Comparison of ENCODE assay signal across 1 cellular context in genomic region chr9:134335490-134336173, GRCh38.
TF ChIP-seq lines count a peak whose summit lies in the region.

No MANE protein-coding gene starts in this region.

TF ChIP-seq in HepG2, 621 proteins besides CTCF, POLR2A, EP300 and RAD21 (continued from another document and continues in another):
- TF ChIP-seq ZNF687 (CRISPR knock-in tag; IDR thresholded peaks at IDR 0.05), result peak; percentile 79
- no peak for TF ChIP-seq SMAD1 (CRISPR knock-in tag; IDR thresholded peaks at IDR 0.05; ENCODE audit: borderline replicate concordance, low read depth)
- peak; percentile 90; the same call in 1 of the 2 replicates for TF ChIP-seq ESRRA (CRISPR knock-in tag; IDR thresholded peaks at IDR 0.05; ENCODE audit: low read depth)
- TF ChIP-seq SMAD3 (CRISPR knock-in tag; IDR thresholded peaks at IDR 0.05), result no peak
- TF ChIP-seq ZNF75D (CRISPR knock-in tag; IDR thresholded peaks at IDR 0.05; ENCODE audit: borderline replicate concordance), result no peak
- no peak for TF ChIP-seq HDAC1 (CRISPR knock-in tag; IDR thresholded peaks at IDR 0.05)
- TF ChIP-seq HOXA3 (CRISPR knock-in tag; IDR thresholded peaks at IDR 0.05), result peak; percentile 62; the same call in 1 of the 2 replicates
- TF ChIP-seq MED13 (CRISPR knock-in tag; IDR thresholded peaks at IDR 0.05), result no peak
- TF ChIP-seq DMAP1 (CRISPR knock-in tag; IDR thresholded peaks at IDR 0.05), result no peak
- no peak for TF ChIP-seq PHF21A (CRISPR knock-in tag; IDR thresholded peaks at IDR 0.05)
- TF ChIP-seq ZNF235 (CRISPR knock-in tag; IDR thresholded peaks at IDR 0.05; ENCODE audit: borderline replicate concordance), result no peak
- no peak for TF ChIP-seq ZNF605 (CRISPR knock-in tag; IDR thresholded peaks at IDR 0.05)
- no peak for TF ChIP-seq ZXDC (CRISPR knock-in tag; IDR thresholded peaks at IDR 0.05)
- TF ChIP-seq ZFP37 (CRISPR knock-in tag; IDR thresholded peaks at IDR 0.05; ENCODE audit: borderline replicate concordance), result no peak
- TF ChIP-seq ZNF652 (CRISPR knock-in tag; IDR thresholded peaks at IDR 0.05; ENCODE audit: borderline replicate concordance, low read depth), result no peak; the same call in 1 of the 2 replicates
- TF ChIP-seq ZSCAN5A (CRISPR knock-in tag; IDR thresholded peaks at IDR 0.05; ENCODE audit: borderline replicate concordance), result no peak
- no peak for TF ChIP-seq ZNF232 (CRISPR knock-in tag; IDR thresholded peaks at IDR 0.05; ENCODE audit: borderline replicate concordance)
- no peak for TF ChIP-seq RFX3 (CRISPR knock-in tag; IDR thresholded peaks at IDR 0.05)
- peak; percentile 95 for TF ChIP-seq HNF4A (CRISPR knock-in tag; IDR thresholded peaks at IDR 0.05)
- TF ChIP-seq ZNF460 (CRISPR knock-in tag; IDR thresholded peaks at IDR 0.05; ENCODE audit: borderline replicate concordance), result no peak
- TF ChIP-seq NR0B2 (CRISPR knock-in tag; IDR thresholded peaks at IDR 0.05), result no peak
- no peak for TF ChIP-seq IRX3 (CRISPR knock-in tag; IDR thresholded peaks at IDR 0.05; ENCODE audit: borderline replicate concordance, low read depth)
- TF ChIP-seq ZBTB1 (CRISPR knock-in tag; IDR thresholded peaks at IDR 0.05; ENCODE audit: borderline replicate concordance), result no peak
- 0 out of 2 replicates have a peak, but pooled peaks have one; percentile 40 for TF ChIP-seq AKAP8 (CRISPR knock-in tag; IDR thresholded peaks at IDR 0.05)
- TF ChIP-seq ZBTB33 (CRISPR knock-in tag; IDR thresholded peaks at IDR 0.05), result peak; percentile 71
- TF ChIP-seq RXRB (CRISPR knock-in tag; IDR thresholded peaks at IDR 0.05; ENCODE audit: borderline replicate concordance), result no peak
- TF ChIP-seq AFF4 (CRISPR knock-in tag; IDR thresholded peaks at IDR 0.05), result no peak
- no peak for TF ChIP-seq ZNF720 (CRISPR knock-in tag; IDR thresholded peaks at IDR 0.05)
- TF ChIP-seq RAD51 (IDR thresholded peaks at IDR 0.05; ENCODE audit: borderline replicate concordance), result no peak
- no peak for TF ChIP-seq SOX6 (IDR thresholded peaks at IDR 0.05)
- peak; percentile 54 for TF ChIP-seq SOX6 (CRISPR knock-in tag; IDR thresholded peaks at IDR 0.05)
- TF ChIP-seq ZNF891 (CRISPR knock-in tag; IDR thresholded peaks at IDR 0.05), result no peak
- no peak for TF ChIP-seq ZNF576 (CRISPR knock-in tag; IDR thresholded peaks at IDR 0.05)
- TF ChIP-seq TBX2 (CRISPR knock-in tag; IDR thresholded peaks at IDR 0.05; ENCODE audit: borderline replicate concordance), result 0 out of 2 replicates have a peak, but pooled peaks have one; percentile 7
- no peak for TF ChIP-seq MLX (CRISPR knock-in tag; IDR thresholded peaks at IDR 0.05)
- TF ChIP-seq CREBL2 (CRISPR knock-in tag; IDR thresholded peaks at IDR 0.05; ENCODE audit: borderline replicate concordance), result no peak
- TF ChIP-seq CSRNP2 (CRISPR knock-in tag; conservative IDR thresholded peaks at IDR 0.05; ENCODE audit: low read depth), result no peak
- TF ChIP-seq MIER2 (CRISPR knock-in tag; IDR thresholded peaks at IDR 0.05), result no peak
- no peak for TF ChIP-seq ZNF782 (CRISPR knock-in tag; IDR thresholded peaks at IDR 0.05; ENCODE audit: borderline replicate concordance)
- TF ChIP-seq U2AF1 (optimal IDR thresholded peaks at IDR 0.05; ENCODE audit: low read depth, low read length), result no peak
- peak; percentile 46 for TF ChIP-seq GATAD2A (CRISPR knock-in tag; IDR thresholded peaks at IDR 0.05)
- TF ChIP-seq MTF1 (CRISPR knock-in tag; IDR thresholded peaks at IDR 0.05), result no peak
- no peak for TF ChIP-seq MAFF (IDR thresholded peaks at IDR 0.05; ENCODE audit: low read depth, low read length)
- TF ChIP-seq HNF4G (IDR thresholded peaks at IDR 0.05; ENCODE audit: borderline replicate concordance, low read depth, low read length), result peak; percentile 78
- TF ChIP-seq HNF4G (CRISPR knock-in tag; IDR thresholded peaks at IDR 0.05; ENCODE audit: borderline replicate concordance, low read depth), result peak; percentile 89
- TF ChIP-seq ZFAT (CRISPR knock-in tag; conservative IDR thresholded peaks at IDR 0.05), result no peak
- no peak for TF ChIP-seq MEF2D (CRISPR knock-in tag; IDR thresholded peaks at IDR 0.05)
- TF ChIP-seq ZNF570 (CRISPR knock-in tag; IDR thresholded peaks at IDR 0.05; ENCODE audit: borderline replicate concordance), result no peak
- 0 out of 2 replicates have a peak, but pooled peaks have one; percentile 14 for TF ChIP-seq ZNF263 (CRISPR knock-in tag; IDR thresholded peaks at IDR 0.05)
- TF ChIP-seq ZNF878 (CRISPR knock-in tag; IDR thresholded peaks at IDR 0.05), result no peak
